In the genomic region with DNA sequence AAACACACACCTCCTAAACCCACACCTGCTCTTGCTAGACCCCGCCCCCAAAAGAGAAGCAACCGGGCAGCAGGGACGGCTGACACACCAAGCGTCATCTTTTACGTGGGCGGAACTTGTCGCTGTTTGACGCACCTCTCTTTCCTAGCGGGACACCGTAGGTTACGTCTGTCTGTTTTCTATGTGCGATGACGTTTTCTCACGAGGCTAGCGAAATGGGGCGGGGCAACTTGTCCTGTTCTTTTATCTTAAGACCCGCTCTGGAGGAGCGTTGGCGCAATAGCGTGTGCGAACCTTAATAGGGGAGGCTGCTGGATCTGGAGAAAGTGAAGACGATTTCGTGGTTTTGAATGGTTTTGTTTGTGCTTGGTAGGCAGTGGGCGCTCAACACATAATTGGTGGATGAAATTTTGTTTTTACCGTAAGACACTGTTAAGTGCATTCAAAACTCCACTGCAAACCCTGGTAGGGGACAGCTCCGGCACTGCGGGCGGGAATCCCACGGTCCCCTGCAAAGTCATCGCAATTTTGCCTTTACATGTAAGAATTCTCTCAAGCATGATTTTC, we compare ENCODE assay signal across 1 cellular context.
TF ChIP-seq lines count a peak whose summit lies in the region.

No MANE protein-coding gene starts in this region.

TF ChIP-seq in K562, 482 proteins besides CTCF, POLR2A, EP300 and RAD21 (continued from another document and continues in another):
- TF ChIP-seq XRCC4 (IDR thresholded peaks at IDR 0.05; ENCODE audit: extremely low read depth, insufficient read depth, insufficient read length) (no peak), SUPT5H (IDR thresholded peaks at IDR 0.05) (peak; percentile 45; the same call in 1 of the 2 replicates), HMG20B (CRISPR knock-in tag; IDR thresholded peaks at IDR 0.05) (no peak), FOXA1 (IDR thresholded peaks at IDR 0.05; ENCODE audit: borderline replicate concordance) (no peak), TSHZ1 (CRISPR knock-in tag; IDR thresholded peaks at IDR 0.05) (no peak), CREB1 (IDR thresholded peaks at IDR 0.05) (peak; percentile 96), CREB1 (CRISPR knock-in tag; IDR thresholded peaks at IDR 0.05) (peak; percentile 90), NEUROD1 (IDR thresholded peaks at IDR 0.05; ENCODE audit: borderline replicate concordance, low read depth, low read length, partially characterized antibody) (no peak), ZBTB40 (IDR thresholded peaks at IDR 0.05) (peak; percentile 40; the same call in 1 of the 2 replicates), ZBTB40 (CRISPR knock-in tag; IDR thresholded peaks at IDR 0.05) (no peak), ZBTB1 (CRISPR knock-in tag; IDR thresholded peaks at IDR 0.05; ENCODE audit: borderline replicate concordance, low read depth) (no peak), ZBTB12 (CRISPR knock-in tag; IDR thresholded peaks at IDR 0.05) (peak; percentile 79), YY1 (IDR thresholded peaks at IDR 0.05; ENCODE audit: borderline replicate concordance in 1 of 3, control insufficient read depth in 1 of 3, extremely low read depth in 1 of 3, insufficient read depth in 3 of 3, insufficient read length in 1 of 3, insufficient replicate concordance in 2 of 3, low read depth in 1 of 3, low read length in 2 of 3) (peak in 2 of 3 experiments; percentile 75 to 90), ZKSCAN1 (IDR thresholded peaks at IDR 0.05; ENCODE audit: low read depth, low read length) (no peak), ZNF830 (CRISPR knock-in tag; IDR thresholded peaks at IDR 0.05) (no peak), SP1 (CRISPR knock-in tag; IDR thresholded peaks at IDR 0.05) (peak; percentile 59; the same call in 1 of the 2 replicates), PML (IDR thresholded peaks at IDR 0.05; ENCODE audit: low read length) (no peak), CREBBP (IDR thresholded peaks at IDR 0.05; ENCODE audit: low read depth, low read length) (no peak), HMG20A (CRISPR knock-in tag; conservative IDR thresholded peaks at IDR 0.05) (no peak), KLF16 (IDR thresholded peaks at IDR 0.05) (0 out of 2 replicates have a peak, but pooled peaks have one; percentile 33), CBFA2T2 (conservative IDR thresholded peaks at IDR 0.05) (no peak), PHF20 (IDR thresholded peaks at IDR 0.05; ENCODE audit: partially characterized antibody) (no peak), MCM3 (IDR thresholded peaks at IDR 0.05) (no peak), FIP1L1 (IDR thresholded peaks at IDR 0.05; ENCODE audit: low read depth, low read length, poor library complexity, severe bottlenecking) (no peak)
- TF ChIP-seq, protein P1, sequence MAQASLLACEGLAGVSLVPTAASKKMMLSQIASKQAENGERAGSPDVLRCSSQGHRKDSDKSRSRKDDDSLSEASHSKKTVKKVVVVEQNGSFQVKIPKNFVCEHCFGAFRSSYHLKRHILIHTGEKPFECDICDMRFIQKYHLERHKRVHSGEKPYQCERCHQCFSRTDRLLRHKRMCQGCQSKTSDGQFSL (CRISPR knock-in tag; IDR thresholded peaks at IDR 0.05) = no peak
- TF ChIP-seq, protein P1 (tag; IDR thresholded peaks at IDR 0.05) = no peak
- TF ChIP-seq, protein P2, sequence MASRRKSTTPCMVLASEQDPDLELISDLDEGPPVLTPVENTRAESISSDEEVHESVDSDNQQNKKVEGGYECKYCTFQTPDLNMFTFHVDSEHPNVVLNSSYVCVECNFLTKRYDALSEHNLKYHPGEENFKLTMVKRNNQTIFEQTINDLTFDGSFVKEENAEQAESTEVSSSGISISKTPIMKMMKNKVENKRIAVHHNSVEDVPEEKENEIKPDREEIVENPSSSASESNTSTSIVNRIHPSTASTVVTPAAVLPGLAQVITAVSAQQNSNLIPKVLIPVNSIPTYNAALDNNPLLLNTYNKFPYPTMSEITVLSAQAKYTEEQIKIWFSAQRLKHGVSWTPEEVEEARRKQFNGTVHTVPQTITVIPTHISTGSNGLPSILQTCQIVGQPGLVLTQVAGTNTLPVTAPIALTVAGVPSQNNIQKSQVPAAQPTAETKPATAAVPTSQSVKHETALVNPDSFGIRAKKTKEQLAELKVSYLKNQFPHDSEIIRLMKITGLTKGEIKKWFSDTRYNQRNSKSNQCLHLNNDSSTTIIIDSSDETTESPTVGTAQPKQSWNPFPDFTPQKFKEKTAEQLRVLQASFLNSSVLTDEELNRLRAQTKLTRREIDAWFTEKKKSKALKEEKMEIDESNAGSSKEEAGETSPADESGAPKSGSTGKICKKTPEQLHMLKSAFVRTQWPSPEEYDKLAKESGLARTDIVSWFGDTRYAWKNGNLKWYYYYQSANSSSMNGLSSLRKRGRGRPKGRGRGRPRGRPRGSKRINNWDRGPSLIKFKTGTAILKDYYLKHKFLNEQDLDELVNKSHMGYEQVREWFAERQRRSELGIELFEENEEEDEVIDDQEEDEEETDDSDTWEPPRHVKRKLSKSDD (conservative IDR thresholded peaks at IDR 0.05; ENCODE audit: low read length) = no peak
- TF ChIP-seq, protein P3, sequence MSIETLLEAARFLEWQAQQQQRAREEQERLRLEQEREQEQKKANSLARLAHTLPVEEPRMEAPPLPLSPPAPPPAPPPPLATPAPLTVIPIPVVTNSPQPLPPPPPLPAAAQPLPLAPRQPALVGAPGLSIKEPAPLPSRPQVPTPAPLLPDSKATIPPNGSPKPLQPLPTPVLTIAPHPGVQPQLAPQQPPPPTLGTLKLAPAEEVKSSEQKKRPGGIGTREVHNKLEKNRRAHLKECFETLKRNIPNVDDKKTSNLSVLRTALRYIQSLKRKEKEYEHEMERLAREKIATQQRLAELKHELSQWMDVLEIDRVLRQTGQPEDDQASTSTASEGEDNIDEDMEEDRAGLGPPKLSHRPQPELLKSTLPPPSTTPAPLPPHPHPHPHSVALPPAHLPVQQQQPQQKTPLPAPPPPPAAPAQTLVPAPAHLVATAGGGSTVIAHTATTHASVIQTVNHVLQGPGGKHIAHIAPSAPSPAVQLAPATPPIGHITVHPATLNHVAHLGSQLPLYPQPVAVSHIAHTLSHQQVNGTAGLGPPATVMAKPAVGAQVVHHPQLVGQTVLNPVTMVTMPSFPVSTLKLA (conservative IDR thresholded peaks at IDR 0.05) = peak; percentile 43 to 64; a peak in 2 of 4 replicates
- TF ChIP-seq, protein P4, sequence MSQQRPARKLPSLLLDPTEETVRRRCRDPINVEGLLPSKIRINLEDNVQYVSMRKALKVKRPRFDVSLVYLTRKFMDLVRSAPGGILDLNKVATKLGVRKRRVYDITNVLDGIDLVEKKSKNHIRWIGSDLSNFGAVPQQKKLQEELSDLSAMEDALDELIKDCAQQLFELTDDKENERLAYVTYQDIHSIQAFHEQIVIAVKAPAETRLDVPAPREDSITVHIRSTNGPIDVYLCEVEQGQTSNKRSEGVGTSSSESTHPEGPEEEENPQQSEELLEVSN (IDR thresholded peaks at IDR 0.05; ENCODE audit: borderline replicate concordance in 1 of 2, extremely low read depth in 1 of 2, insufficient read depth in 1 of 2, insufficient read length in 1 of 2, low read depth in 1 of 2, low read length in 1 of 2, poor library complexity in 1 of 2, severe bottlenecking in 1 of 2) = peak in 1 of 2 experiments; percentile 53
